ENCODE assay signal across 8 cellular contexts in the genomic region with DNA sequence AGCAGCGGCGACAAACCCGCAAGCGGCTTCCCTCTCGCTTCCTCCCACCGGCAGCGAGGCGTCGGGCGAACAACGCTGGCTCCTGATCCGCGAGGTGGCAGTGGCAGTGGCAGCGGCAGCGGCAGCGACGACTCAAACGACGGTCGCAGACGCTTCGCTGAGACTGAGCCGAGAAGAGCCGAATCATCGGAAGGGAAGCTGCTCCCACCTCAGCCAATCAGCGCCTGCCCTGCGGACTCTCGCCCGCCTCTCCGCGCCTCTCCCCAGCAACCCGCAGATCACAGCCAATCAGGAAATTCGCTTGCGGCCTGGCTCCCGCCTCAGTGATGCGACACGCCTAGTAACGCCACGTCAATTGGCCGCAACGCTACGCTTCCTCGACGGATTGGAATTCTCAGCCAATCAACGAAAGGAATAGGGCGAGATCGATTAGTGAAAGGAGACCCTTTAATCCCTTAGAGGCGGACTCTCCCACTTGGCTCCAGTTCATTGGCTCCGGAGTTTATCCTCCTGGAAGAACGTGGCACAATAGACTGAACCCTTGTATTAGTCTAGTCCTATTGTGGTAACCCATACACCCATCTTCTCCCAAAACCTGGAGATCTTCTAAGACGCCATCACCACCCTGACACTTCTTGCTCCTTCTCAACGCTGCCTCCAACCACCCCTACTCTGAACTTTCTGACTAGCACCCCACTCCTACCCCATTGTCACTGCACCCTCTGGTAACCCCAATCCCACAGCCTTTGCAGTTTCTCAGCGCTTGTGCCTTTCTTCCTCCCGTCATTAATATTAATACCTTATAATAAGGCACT. TPM values are rescaled to one million over a fixed set of nuclear protein-coding genes. Genes with fewer than 3 reads are reported as not detected.
DNase-seq lines count a peak whose midpoint lies in the region; ATAC-seq and TF ChIP-seq lines count a peak whose summit lies in the region.

A gene (minus strand): TSS at position 165 of the 815 bp plus-strand sequence. CDS start 272 bp downstream, outside the sequence.

- TF ChIP-seq POLR2A in heart left ventricle (IDR thresholded peaks at IDR 0.05) (peak; percentile 94 to 96), upper lobe of left lung (IDR thresholded peaks at IDR 0.05) (peak; percentile 36 to 96 (median 89))

- peak; percentile 85 for ATAC-seq in HG02870 (IDR thresholded peaks at IDR 0.05; ENCODE audit: unreplicated experiment)
- peak; percentile 93 to 96 (median 96) for ATAC-seq in heart left ventricle
- ATAC-seq in upper lobe of left lung (ENCODE audit: low FRiP score in 2 of 2): peak; percentile 97

- H3K9me3 ChIP-seq in heart left ventricle (no peaks in the 10 kb centered on the region), upper lobe of left lung (no peaks in the 10 kb centered on the region)

- H3K4me3 ChIP-seq in heart left ventricle (peak within 1 kb of the TSS; percentile 82 to 100 (median 96)), upper lobe of left lung (peak within 1 kb of the TSS; percentile 80 to 99 (median 89))

- no peak for TF ChIP-seq CTCF in GM13976 (IDR thresholded peaks at IDR 0.05; ENCODE audit: borderline replicate concordance, control extremely low read depth, extremely low read depth, insufficient read depth, missing control alignments)
- no peak for TF ChIP-seq CTCF in heart left ventricle (IDR thresholded peaks at IDR 0.05)
- peak in 1 of 6 experiments; percentile 17 for TF ChIP-seq CTCF in upper lobe of left lung (IDR thresholded peaks at IDR 0.05)

- H3K27me3 ChIP-seq in heart left ventricle (no peaks in the 10 kb centered on the region), upper lobe of left lung (no peaks in the 10 kb centered on the region)

- peaks cover 0 to 45% (median 13%) of the 10 kb centered on the region in 9 donors for H3K36me3 ChIP-seq in heart left ventricle
- H3K36me3 ChIP-seq in upper lobe of left lung: peaks cover 4 to 19% (median 7%) of the 10 kb centered on the region in 4 donors

- WGBS in heart left ventricle, 4 donors: 5 to 13% (median 6%) methylated on average over 20 to 54 of the region's 54 CpGs
- 6 to 8% methylated on average over 31 to 41 of the region's 54 CpGs for WGBS in upper lobe of left lung, 2 donors

- in situ Hi-C loops in GM13976 (cut with MboI; ENCODE audit: low sequenced_read_pairs, unreplicated experiment): no loop called here

- DNase-seq in GM13976 (ENCODE audit: low spot score) (peak; percentile 99), NCI-H146 treated with DMSO at 0.1 percent for 48 hours (lab: John Stamatoyannopoulos, UW; ENCODE audit: unreplicated experiment) (peak; percentile 99), amniotic epithelial cell (ENCODE audit: low read depth) (peak; percentile 99), heart left ventricle (peak; percentile 98 to 99 (median 99)), pons (ENCODE audit: low spot score) (peak; percentile 99), upper lobe of left lung (peak; percentile 97 to 98)

- peak within 1 kb of the TSS; percentile 99 to 100 (median 100) for H3K27ac ChIP-seq in heart left ventricle
- peak within 1 kb of the TSS; percentile 99 to 100 (median 100) for H3K27ac ChIP-seq in upper lobe of left lung

- intact Hi-C loops in T-helper 1 cell treated with Interleukin-12 subunit alpha and Interleukin-12 subunit beta and Interleukin-4 antibody, amounts not matched to agents 30 ng/mL and 1 ng/mL, for 36 hours (cut with micrococcal nuclease): loop anchor here (1.0 to 10.0 kb wide), 21 partner anchors 8 to 1768 kb away; a partner anchor contains a TSS
- intact Hi-C loops in heart left ventricle (cut with DNase I): loop anchor here in 6 of 10 donors (1.0 to 10.0 kb wide), 6 partner anchors 24 to 408 kb away; a partner anchor contains a TSS

- peaks cover 12 to 42% (median 35%) of the 10 kb centered on the region in 12 donors for H3K4me1 ChIP-seq in heart left ventricle
- peaks cover 31 to 39% (median 36%) of the 10 kb centered on the region in 4 donors for H3K4me1 ChIP-seq in upper lobe of left lung

- TF ChIP-seq EP300 in upper lobe of left lung (IDR thresholded peaks at IDR 0.05): peak in 1 of 4 donors; percentile 45

RNA-seq across cellular contexts. Expression of the gene that starts here (rescaled TPM):
- 292 and 296 TPM in 2 replicates for total RNA-seq in T-helper 1 cell treated with Interleukin-12 subunit alpha and Interleukin-12 subunit beta and Interleukin-4 antibody, amounts not matched to agents 30 ng/mL and 1 ng/mL, for 36 hours
- total RNA-seq in heart left ventricle (100 to 1,000 TPM; 221 to 411 (median 279) TPM), upper lobe of left lung (100 to 1,000 TPM; 170 to 215 (median 189) TPM)
- polyA plus RNA-seq in heart left ventricle: 100 to 1,000 TPM; 107 to 251 TPM

Comparison
In these comparisons a context has a peak if more than half of its experiments do, and no peak if none do; other contexts are left out.
1. Peak in every context shown above with its lines: DNase-seq, ATAC-seq, H3K4me3 ChIP-seq and H3K27ac ChIP-seq.